ENCODE assay signal across 10 cellular contexts in the genomic region with DNA sequence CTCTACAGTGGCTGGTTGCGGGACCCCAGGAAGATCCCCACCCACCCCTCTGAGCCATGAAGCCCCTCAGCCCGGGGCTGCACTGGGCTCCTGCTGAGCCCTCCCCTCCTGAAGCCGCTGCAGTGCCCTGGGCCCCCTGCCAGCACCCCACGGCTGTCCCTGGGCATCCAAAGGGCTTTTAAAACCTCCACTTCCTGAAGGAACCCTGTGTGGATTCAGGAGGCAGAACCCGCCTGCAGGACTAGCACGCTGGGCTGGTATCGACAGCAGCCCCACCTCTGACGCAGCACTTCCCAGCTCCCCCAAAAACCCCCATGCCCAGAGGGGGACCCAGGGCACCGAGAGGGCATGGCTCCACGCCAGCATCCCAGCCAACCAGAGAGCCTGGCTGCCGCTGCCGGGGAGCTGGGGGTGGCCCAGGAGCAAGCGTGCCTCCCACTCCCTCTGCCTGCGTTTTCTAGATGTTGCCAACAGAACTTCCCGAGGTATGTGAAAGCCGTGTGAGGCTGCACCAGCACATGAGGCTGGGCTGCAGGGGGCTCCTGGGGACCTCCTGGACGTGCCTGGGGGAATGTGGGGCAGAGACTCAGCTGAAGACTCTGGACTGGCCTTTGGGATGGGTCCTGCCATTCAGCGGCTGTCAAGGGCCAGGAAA. TPM values are rescaled to one million over a fixed set of nuclear protein-coding genes. Genes with fewer than 3 reads are reported as not detected.
A peak's percentile ranks its signal among the peaks of the same experiment; 100 is the strongest.
DNase-seq lines count a peak whose midpoint lies in the region; ATAC-seq lines count a peak whose summit lies in the region.
"Had no signal": no experiment of that assay in that cellular context is flagged by ENCODE, and none has a peak within 500 bp of the region (broad histone marks: within the 10 kb centered on the region; RNA-seq: fewer than 3 reads in every experiment).

No MANE protein-coding gene starts in this region.

- H3K4me1 Mint-ChIP-seq in activated naive CD4-positive, alpha-beta T cell treated with anti-CD3 and anti-CD28 coated beads for 36 hours (ENCODE audit: low read depth): peaks cover 2% of the 10 kb centered on the region

- peak overlapping the region; percentile 43 to 46 for H3K27ac ChIP-seq in mucosa of rectum (ENCODE audit: low read depth in 2 of 2, low read length in 2 of 2)
- peak overlapping the region; percentile 13 for H3K27ac ChIP-seq in urinary bladder (ENCODE audit: low read depth)
- H3K27ac ChIP-seq: KMS-11 had no signal

- no peaks in the 10 kb centered on the region for H3K9me3 Mint-ChIP-seq in activated naive CD4-positive, alpha-beta T cell treated with anti-CD3 and anti-CD28 coated beads for 36 hours

- CTCF ChIA-PET in activated naive CD4-positive, alpha-beta T cell treated with anti-CD3 and anti-CD28 coated beads for 36 hours (lab: Charles Lee): no interaction called here

- H3K9me3 ChIP-seq in mucosa of rectum (ENCODE audit: control insufficient read depth in 2 of 2, low read length in 2 of 2): no peaks in the 10 kb centered on the region

- whole genome bisulfite sequencing in urinary bladder: 38% methylated on average over 18 of the region's 18 CpGs

- H3K4me1 ChIP-seq in mucosa of rectum (ENCODE audit: control insufficient read depth in 2 of 2, insufficient read depth in 2 of 2, low read length in 2 of 2) (peaks cover 11 to 12% of the 10 kb centered on the region in 2 donors), urinary bladder (ENCODE audit: insufficient read depth) (no peaks in the 10 kb centered on the region)

- no peak overlapping the region for H3K27ac Mint-ChIP-seq in activated naive CD4-positive, alpha-beta T cell treated with anti-CD3 and anti-CD28 coated beads for 36 hours

- peak; percentile 3 for DNase-seq in activated naive CD4-positive, alpha-beta T cell treated with anti-CD3 and anti-CD28 coated beads for 36 hours
- DNase-seq in activated naive CD4-positive, alpha-beta T cell treated with anti-CD3 and anti-CD28 coated beads, Interleukin-2, amount 50 U/mL, for 16 hours: no peak
- DNase-seq in epidermal melanocyte (ENCODE audit: insufficient read length, low spot score) (peak; percentile 87), NCI-H1048 (lab: John Stamatoyannopoulos, UW) (no peak)

- no peak overlapping the region for H3K9ac ChIP-seq in mucosa of rectum (ENCODE audit: low read depth in 1 of 2, low read length in 2 of 2)
- H3K9ac ChIP-seq: KMS-11 had no signal

- peaks cover 37 to 48% of the 10 kb centered on the region in 2 donors for H3K36me3 ChIP-seq in mucosa of rectum (ENCODE audit: control insufficient read depth in 2 of 2, insufficient read depth in 2 of 2, low read length in 2 of 2)
- H3K36me3 ChIP-seq in urinary bladder (ENCODE audit: insufficient read depth): no peaks in the 10 kb centered on the region

- H3K36me3 Mint-ChIP-seq in activated naive CD4-positive, alpha-beta T cell treated with anti-CD3 and anti-CD28 coated beads for 36 hours (ENCODE audit: low read depth): no peaks in the 10 kb centered on the region

- ATAC-seq in HG03457 (IDR thresholded peaks at IDR 0.05; ENCODE audit: unreplicated experiment) (no peak), HG03442 (IDR thresholded peaks at IDR 0.05; ENCODE audit: unreplicated experiment) (no peak)
- ATAC-seq: HCT116 had no signal

- no peak overlapping the region for H3K4me3 Mint-ChIP-seq in activated naive CD4-positive, alpha-beta T cell treated with anti-CD3 and anti-CD28 coated beads for 36 hours

- no peaks in the 10 kb centered on the region for H3K27me3 ChIP-seq in mucosa of rectum (ENCODE audit: control insufficient read depth in 2 of 2, insufficient read depth in 2 of 2, low read length in 2 of 2)

- H3K27me3 Mint-ChIP-seq in activated naive CD4-positive, alpha-beta T cell treated with anti-CD3 and anti-CD28 coated beads for 36 hours (ENCODE audit: low read depth): no peaks in the 10 kb centered on the region

- intact Hi-C loops in activated naive CD4-positive, alpha-beta T cell treated with anti-CD3 and anti-CD28 coated beads for 36 hours (cut with micrococcal nuclease): no loop called here

- H3K4me3 ChIP-seq in mucosa of rectum (ENCODE audit: low read length in 2 of 2): no peak overlapping the region
- no peak overlapping the region for H3K4me3 ChIP-seq in urinary bladder (ENCODE audit: low read depth, low read length)

RNA-seq across cellular contexts. Expression of a gene that starts 6.3 kb away (rescaled TPM):
- total RNA-seq in activated naive CD4-positive, alpha-beta T cell treated with anti-CD3 and anti-CD28 coated beads for 36 hours: 1 to 10 TPM; 2.3 to 2.7 TPM
- 27.3 TPM for total RNA-seq in urinary bladder
- polyA plus RNA-seq in urinary bladder: 55.2 TPM

RNA-seq across cellular contexts. Expression of a gene that starts 13.7 kb away (rescaled TPM):
- 10 to 100 TPM; 18.0 to 18.1 TPM for total RNA-seq in activated naive CD4-positive, alpha-beta T cell treated with anti-CD3 and anti-CD28 coated beads for 36 hours
- total RNA-seq in urinary bladder: 26.6 TPM
- polyA plus RNA-seq in urinary bladder: 8.1 TPM

RNA-seq across cellular contexts. Expression of a gene that starts 13.7 kb away (rescaled TPM):
- 1 to 10 TPM in 1 of 2 experiments, under 1 TPM in 1; 0.91 to 1.3 TPM for total RNA-seq in activated naive CD4-positive, alpha-beta T cell treated with anti-CD3 and anti-CD28 coated beads for 36 hours
- total RNA-seq in urinary bladder: 3.1 TPM
- 1.0 TPM for polyA plus RNA-seq in urinary bladder

Comparison
In these comparisons a context has a peak if more than half of its experiments do, and no peak if none do; other contexts are left out.
1. DNase-seq: peak in activated naive CD4-positive, alpha-beta T cell treated with anti-CD3 and anti-CD28 coated beads for 36 hours (single experiment) and epidermal melanocyte (single experiment); none in activated naive CD4-positive, alpha-beta T cell treated with anti-CD3 and anti-CD28 coated beads, Interleukin-2, amount 50 U/mL, for 16 hours (single experiment) and NCI-H1048 (single experiment).